In the genomic region with DNA sequence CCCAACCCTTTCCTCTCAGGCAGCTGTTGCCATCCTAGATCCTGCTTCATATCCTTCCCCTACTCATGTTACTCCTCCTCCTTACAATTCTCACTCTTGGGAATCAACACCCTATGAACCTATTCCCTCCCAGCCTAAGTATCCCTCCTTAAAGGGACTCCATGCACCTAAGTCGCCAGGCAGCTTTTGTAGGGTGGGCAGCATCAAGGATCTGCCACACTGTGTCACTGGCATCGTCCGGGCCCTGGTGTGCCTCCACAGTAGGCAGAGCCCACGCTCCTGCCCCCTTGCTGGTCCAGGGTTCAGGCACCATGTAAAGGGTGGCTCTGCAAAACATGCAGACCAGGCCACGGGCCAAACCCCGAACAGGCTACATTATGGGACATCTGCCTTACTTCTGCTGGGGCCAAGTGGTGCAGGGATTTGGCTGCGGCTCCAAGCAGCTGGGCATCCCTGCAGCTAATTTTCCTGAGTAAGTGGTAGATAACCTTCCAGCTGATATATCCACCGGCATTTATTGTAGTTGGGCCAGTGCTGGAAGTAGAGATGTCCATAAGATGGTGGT, we compare ENCODE assay signal across 19 cellular contexts. TPM values are rescaled to one million over a fixed set of nuclear protein-coding genes. Genes with fewer than 3 reads are reported as not detected.
DNase-seq lines count a peak whose midpoint lies in the region; ATAC-seq, FAIRE-seq and TF ChIP-seq lines count a peak whose summit lies in the region.
"Had no signal": no experiment of that assay in that cellular context is flagged by ENCODE, and none has a peak within 500 bp of the region (broad histone marks: within the 10 kb centered on the region; RNA-seq: fewer than 3 reads in every experiment).

No MANE protein-coding gene starts in this region.

- TF ChIP-seq RAD21 in H1 (IDR thresholded peaks at IDR 0.05 in 1 of 2, conservative IDR thresholded peaks at IDR 0.05 in 1 of 2; ENCODE audit: low read depth in 2 of 2, low read length in 2 of 2): no peak

- 83% methylated on average over 8 of the region's 8 CpGs; no CpG with 5 or more reads in 1 of the 2 experiments for WGBS in H1 (ENCODE audit: extremely low coverage in 1 of 2, insufficient coverage in 1 of 2, insufficient read length in 1 of 2, insufficient replicate concordance in 2 of 2, low coverage in 1 of 2, low lambda C conversion rate in 2 of 2, missing lambda C conversion rate in 1 of 2), 2 experiments

- H3K4ac ChIP-seq in H1 (replicated peaks; ENCODE audit: insufficient read length, low read depth, low read length): no peak overlapping the region

- no peak for ATAC-seq in sciatic nerve

- H3K9ac ChIP-seq in H1 (replicated peaks in 1 of 4; ENCODE audit: extremely low read depth in 1 of 4, low read depth in 3 of 4, low read length in 3 of 4): no peak overlapping the region
- H3K9ac ChIP-seq: GM23248 had no signal

- H4K91ac ChIP-seq in H1 (replicated peaks; ENCODE audit: insufficient read length, low read length): no peak overlapping the region

- no peak for TF ChIP-seq POLR2A in H1 (IDR thresholded peaks at IDR 0.05; ENCODE audit: control extremely low read depth in 1 of 2, low read depth in 2 of 2, low read length in 2 of 2)

- H3K9me3 ChIP-seq in left ventricle myocardium inferior (replicated peaks): peaks cover 56% of the 10 kb centered on the region
- peaks cover 12 to 39% of the 10 kb centered on the region in 2 donors for H3K9me3 ChIP-seq in right atrium auricular region
- no peaks in the 10 kb centered on the region for H3K9me3 ChIP-seq in H1 (ENCODE audit: insufficient read depth in 2 of 2, low read depth in 1 of 2, low read length in 1 of 2)

- H3K27ac ChIP-seq in left ventricle myocardium inferior (replicated peaks): no peak overlapping the region
- H3K27ac ChIP-seq in right atrium auricular region: no peak overlapping the region
- H3K27ac ChIP-seq in H1 (ENCODE audit: low read depth, low read length): no peak overlapping the region
- H3K27ac ChIP-seq: GM23248, PC-9, RWPE1 had no signal

- H3K4me1 Mint-ChIP-seq in nephron progenitor cell: peaks cover 48% of the 10 kb centered on the region
- no peaks in the 10 kb centered on the region for H3K4me1 Mint-ChIP-seq in osteocyte (ENCODE audit: unreplicated experiment)

- no peak for TF ChIP-seq EP300 in H1 (IDR thresholded peaks at IDR 0.05; ENCODE audit: borderline replicate concordance in 1 of 2, low read depth in 2 of 2, low read length in 2 of 2)

- CTCF ChIA-PET in H1 (lab: Charles Lee; ENCODE audit: partially characterized antibody): interaction anchor here (0.6 to 3.0 kb wide), 36 partner anchors 9 to 369 kb away, joined by 3 to 23 read pairs (median 4); no protein-coding TSS in a partner anchor

- H3K4me1 ChIP-seq in left ventricle myocardium inferior: peaks cover 24% of the 10 kb centered on the region
- no peaks in the 10 kb centered on the region for H3K4me1 ChIP-seq in right atrium auricular region
- peaks cover 0 to 11% (median 8%) of the 10 kb centered on the region in 4 experiments; a peak in 6 of 7 replicates for H3K4me1 ChIP-seq in H1 (replicated peaks in 1 of 4; ENCODE audit: control insufficient read depth in 3 of 4, insufficient read depth in 4 of 4, low read length in 3 of 4)
- H3K4me1 ChIP-seq: Caco-2 had no signal

- H3K4me3 ChIP-seq in left ventricle myocardium inferior: no peak overlapping the region
- H3K4me3 ChIP-seq in right atrium auricular region: no peak overlapping the region
- H3K4me3 ChIP-seq in H1 (ENCODE audit: extremely low read depth in 1 of 4, insufficient read depth in 2 of 4, low read depth in 3 of 4, low read length in 4 of 4): no peak overlapping the region
- no peak overlapping the region for H3K4me3 ChIP-seq in foreskin fibroblast (ENCODE audit: low read depth in 1 of 2, low read length in 2 of 2)
- H3K4me3 ChIP-seq: GM23248, PC-9 had no signal

- no peak overlapping the region for H4K8ac ChIP-seq in H1 (ENCODE audit: extremely low read depth, insufficient read depth, low read length)

- peaks cover 2% of the 10 kb centered on the region for H3K79me1 ChIP-seq in H1 (ENCODE audit: low read depth, low read length)

- DNase-seq in left ventricle myocardium inferior: peak; percentile 24
- DNase-seq in right atrium auricular region (ENCODE audit: low spot score): no peak
- DNase-seq in H1 (ENCODE audit: low read depth in 1 of 2, low spot score in 2 of 2): no peak
- no peak for DNase-seq in nephron progenitor cell
- no peak for DNase-seq in urothelium cell line (ENCODE audit: low spot score)
- DNase-seq in osteocyte (ENCODE audit: extremely low spot score, unreplicated experiment): no peak
- DNase-seq in sciatic nerve (ENCODE audit: low spot score): no peak
- DNase-seq in foreskin fibroblast: no peak
- DNase-seq: GF-D8, GM23248, NCI-H1417 treated with DMSO at 0.1 percent for 48 hours, NCI-H187 treated with DMSO at 0.1 percent for 48 hours, NCI-H2227 treated with DMSO at 0.1 percent for 48 hours, PC-9 had no signal

- H3K27ac Mint-ChIP-seq in nephron progenitor cell (peak overlapping the region; percentile 93), osteocyte (ENCODE audit: unreplicated experiment) (no peak overlapping the region)
- H3K27ac Mint-ChIP-seq: B cell; CD4-positive, CD25-positive, alpha-beta regulatory T cell had no signal

- H3K9me3 Mint-ChIP-seq in nephron progenitor cell: peaks cover 91% of the 10 kb centered on the region
- peaks cover 29% of the 10 kb centered on the region for H3K9me3 Mint-ChIP-seq in osteocyte (ENCODE audit: unreplicated experiment)

- peak overlapping the region; percentile 53 for H3K4me3 Mint-ChIP-seq in nephron progenitor cell
- H3K4me3 Mint-ChIP-seq in osteocyte (ENCODE audit: unreplicated experiment): no peak overlapping the region
- H3K4me3 Mint-ChIP-seq: B cell; CD4-positive, CD25-positive, alpha-beta regulatory T cell had no signal

- H2BK5ac ChIP-seq in H1 (ENCODE audit: low read depth, low read length): no peak overlapping the region

- POLR2A ChIA-PET in H1 (lab: Charles Lee; ENCODE audit: partially characterized antibody): interaction anchor here (0.9 to 1.7 kb wide), 6 partner anchors 10 to 133 kb away, joined by 3 to 5 read pairs (median 4); no protein-coding TSS in a partner anchor

- H3K36me3 Mint-ChIP-seq in nephron progenitor cell (ENCODE audit: low read depth): peaks cover 97% of the 10 kb centered on the region
- peaks cover 46% of the 10 kb centered on the region for H3K36me3 Mint-ChIP-seq in osteocyte (ENCODE audit: unreplicated experiment)

- no peak overlapping the region for H2AFZ ChIP-seq in H1 (ENCODE audit: low read length)
- H2AFZ ChIP-seq: GM23248, PC-9 had no signal

- H3K56ac ChIP-seq in H1 (replicated peaks; ENCODE audit: insufficient read length, low read depth, low read length): no peak overlapping the region

- peaks cover 17% of the 10 kb centered on the region for H3K36me3 ChIP-seq in left ventricle myocardium inferior
- no peaks in the 10 kb centered on the region for H3K36me3 ChIP-seq in right atrium auricular region
- H3K36me3 ChIP-seq in H1 (ENCODE audit: control insufficient read depth in 2 of 4, insufficient read depth in 4 of 4, low read length in 3 of 4): no peaks in the 10 kb centered on the region

- intact Hi-C loops in left ventricle myocardium inferior (cut with micrococcal nuclease) (no loop called here), sciatic nerve (cut with DNase I) (no loop called here)

- no peak overlapping the region for H4K5ac ChIP-seq in H1 (ENCODE audit: insufficient read length, low read depth, low read length)

- H2BK15ac ChIP-seq in H1 (ENCODE audit: low read length): no peak overlapping the region

- FAIRE-seq in H1 (lab: Jason Lieb, UNC) (no peak), urothelium cell line (lab: Jason Lieb, UNC) (peak; percentile 77)

- no peak overlapping the region for H3K23ac ChIP-seq in H1 (ENCODE audit: insufficient read length)

- peak overlapping the region in 1 of 2 experiments; percentile 30; a peak in 1 of 4 replicates for H3K4me2 ChIP-seq in H1 (ENCODE audit: insufficient read depth in 1 of 2, low read depth in 2 of 2, low read length in 2 of 2)
- H3K4me2 ChIP-seq: PC-9 had no signal

- TF ChIP-seq CTCF in left ventricle myocardium inferior (IDR thresholded peaks at IDR 0.05; ENCODE audit: borderline replicate concordance) (no peak), right atrium auricular region (IDR thresholded peaks at IDR 0.05) (no peak), H1 (IDR thresholded peaks at IDR 0.05; ENCODE audit: control extremely low read depth in 1 of 3, insufficient read depth in 1 of 3, low read depth in 1 of 3, low read length in 3 of 3) (no peak), nephron progenitor cell (IDR thresholded peaks at IDR 0.05) (no peak), osteocyte (IDR thresholded peaks at IDR 0.05) (no peak), foreskin fibroblast (IDR thresholded peaks at IDR 0.05; ENCODE audit: low read depth, low read length) (no peak)

- 0 out of 2 replicates have a peak overlapping the region, but pooled peaks have one; percentile 72 for H2AK5ac ChIP-seq in H1 (ENCODE audit: low read depth, low read length)

- peaks cover 2% of the 10 kb centered on the region; the same call in 1 of the 2 replicates for H3K23me2 ChIP-seq in H1 (ENCODE audit: low read depth, low read length)

- no peak overlapping the region for H3K18ac ChIP-seq in H1 (ENCODE audit: extremely low read depth, low read length)

- H2BK20ac ChIP-seq in H1 (ENCODE audit: low read length): no peak overlapping the region; the same call in 1 of the 2 replicates

- no peaks in the 10 kb centered on the region for H3K27me3 ChIP-seq in left ventricle myocardium inferior (ENCODE audit: low read depth)
- no peaks in the 10 kb centered on the region for H3K27me3 ChIP-seq in right atrium auricular region
- H3K27me3 ChIP-seq in H1 (replicated peaks in 1 of 4; ENCODE audit: control insufficient read depth in 3 of 4, extremely low read depth in 1 of 4, insufficient read depth in 3 of 4, low read length in 3 of 4): no peaks in the 10 kb centered on the region

- H4K20me1 ChIP-seq in H1 (replicated peaks in 1 of 2; ENCODE audit: control insufficient read depth in 1 of 2, insufficient read depth in 2 of 2, low read length in 2 of 2): peaks cover 1 to 10% of the 10 kb centered on the region in 2 experiments

- H3K27me3 Mint-ChIP-seq in nephron progenitor cell (ENCODE audit: low read depth, poor library complexity) (peaks cover 3% of the 10 kb centered on the region), osteocyte (ENCODE audit: unreplicated experiment) (no peaks in the 10 kb centered on the region)
- H3K27me3 Mint-ChIP-seq: B cell; CD4-positive, CD25-positive, alpha-beta regulatory T cell; IgD-negative memory B cell had no signal

- no peak overlapping the region for H3K14ac ChIP-seq in H1 (ENCODE audit: insufficient read length)

- peaks cover 10 to 99% of the 10 kb centered on the region in 2 experiments for H3K79me2 ChIP-seq in H1 (ENCODE audit: control insufficient read depth in 1 of 2, insufficient read depth in 2 of 2, low read length in 2 of 2)

- no peak overlapping the region for H2BK120ac ChIP-seq in H1 (replicated peaks; ENCODE audit: low read depth, low read length)

- H2BK12ac ChIP-seq in H1 (ENCODE audit: low read depth, low read length): no peak overlapping the region

RNA-seq across cellular contexts. Expression of gene GSK3B, which starts 53.4 kb away (rescaled TPM):
- total RNA-seq in left ventricle myocardium inferior (42.5 TPM), right atrium auricular region (10 to 100 TPM; 31.3 to 42.0 TPM), osteocyte (80.0 and 84.8 TPM in 2 replicates), sciatic nerve (33.6 TPM)
- 46.8 and 50.7 TPM in 2 replicates for total RNA-seq in H1 (2021; fragmentation: NEBNext Ultra II Directional; extraction: Animal tissue kit (Norgen Biotek cat#: 25700))
- 15.2 and 24.2 TPM in 2 replicates for polyA plus RNA-seq in H1 (2011; rRNA removed)
- 24.9 TPM for polyA plus RNA-seq in H1 (2011; cell fraction: cytosol; rRNA removed)
- polyA plus RNA-seq in H1 (2011; cell fraction: nucleus; rRNA removed): 16.3 TPM
- polyA plus RNA-seq in H1 (2012, experiment 1 of 2): 20.2 to 30.6 TPM (median 30.2 TPM) in 4 replicates
- polyA plus RNA-seq in H1 (2012, experiment 2 of 2): 9.6 TPM
- polyA plus RNA-seq in H1 (2013, experiment 1 of 2): 31.6 TPM
- polyA plus RNA-seq in H1 (2013, experiment 2 of 2): 28.8 TPM
- 59.3 and 89.6 TPM in 2 replicates for polyA minus RNA-seq in H1 (2011; rRNA and poly(A)+ RNA removed)
- 46.6 TPM for polyA minus RNA-seq in H1 (2011; cell fraction: cytosol; rRNA and poly(A)+ RNA removed)
- 71.4 TPM for polyA minus RNA-seq in H1 (2011; cell fraction: nucleus; rRNA and poly(A)+ RNA removed)
